ENCODE assay signal across 19 cellular contexts in genomic region chr3:82736696-82737277, GRCh38.
DNase-seq lines count a peak whose midpoint lies in the region; ATAC-seq and TF ChIP-seq lines count a peak whose summit lies in the region.
"Had no signal": no experiment of that assay in that cellular context is flagged by ENCODE, and none has a peak within 500 bp of the region (broad histone marks: within the 10 kb centered on the region; RNA-seq: fewer than 3 reads in every experiment).

No MANE protein-coding gene starts in this region.

- CTCF ChIA-PET in Calu3 (lab: Charles Lee) = no interaction called here

- H3K27me3 ChIP-seq in endodermal cell (ENCODE audit: control insufficient read depth, insufficient read depth, low read length, poor library complexity, severe bottlenecking) = no peaks in the 10 kb centered on the region
- H3K27me3 ChIP-seq: heart left ventricle, tibial nerve had no signal

- H3K9me3 Mint-ChIP-seq in Calu3 (ENCODE audit: low read depth, unreplicated experiment) (no peaks in the 10 kb centered on the region), endodermal cell (no peaks in the 10 kb centered on the region)
- H3K9me3 Mint-ChIP-seq: activated CD4-positive, alpha-beta memory T cell treated with anti-CD3 and anti-CD28 coated beads for 36 hours; neural crest cell had no signal

- in situ Hi-C loops in KBM-7 (cut with MboI; ENCODE audit: low pct_unique_long_range_greater_than_20kb, low sequenced_read_pairs) = no loop called here

- peak; percentile 3 for DNase-seq in Calu3
- peak; percentile 31 for DNase-seq in KBM-7
- DNase-seq in OCI-M2 (lab: John Stamatoyannopoulos, UW; ENCODE audit: unreplicated experiment) = peak; percentile 61
- peak; percentile 51 for DNase-seq in endodermal cell
- DNase-seq in inferior parietal cortex (ENCODE audit: extremely low spot score) = no peak
- no peak for DNase-seq in GM10266 (ENCODE audit: extremely low spot score)
- DNase-seq: activated CD4-positive, alpha-beta memory T cell treated with anti-CD3 and anti-CD28 coated beads for 36 hours; activated effector memory CD4-positive, alpha-beta T cell treated with anti-CD3 and anti-CD28 coated beads, Interleukin-2, amount 50 U/mL, for 16 hours; CD4-positive, alpha-beta memory T cell; heart left ventricle; NCI-H146; NCI-H2171 treated with DMSO at 0.1 percent for 48 hours; stimulated activated naive CD8-positive, alpha-beta T cell treated with anti-CD3 and anti-CD28 coated beads, Interleukin-15, Interleukin-2, amounts not matched to agents 100 U/mL and 50 U/mL, for 24 hours; T-cell had no signal

- H3K27me3 Mint-ChIP-seq in Calu3 (ENCODE audit: unreplicated experiment) (no peaks in the 10 kb centered on the region), endodermal cell (ENCODE audit: insufficient read depth) (no peaks in the 10 kb centered on the region)
- H3K27me3 Mint-ChIP-seq: activated CD4-positive, alpha-beta memory T cell treated with anti-CD3 and anti-CD28 coated beads for 36 hours; CD4-positive, alpha-beta memory T cell; T-cell had no signal

- intact Hi-C loops in Calu3 (cut with micrococcal nuclease; ENCODE audit: unreplicated experiment) = no loop called here

- H3K4me1 Mint-ChIP-seq in Calu3 (ENCODE audit: low read depth, unreplicated experiment) (no peaks in the 10 kb centered on the region), endodermal cell (peaks cover 16% of the 10 kb centered on the region)
- H3K4me1 Mint-ChIP-seq: CD4-positive, alpha-beta memory T cell; T-cell had no signal

- BruUV-seq in Calu3 (replicated peaks; lab: Mats Ljungman, UMichigan) = no TSS peak

- peaks cover 7% of the 10 kb centered on the region for H3K4me1 ChIP-seq in endodermal cell (ENCODE audit: control insufficient read depth, insufficient read depth, low read length)
- H3K4me1 ChIP-seq: heart left ventricle, tibial nerve had no signal

- no peak overlapping the region for H3K27ac ChIP-seq in endodermal cell (ENCODE audit: low read depth, low read length)
- H3K27ac ChIP-seq: heart left ventricle, skin epidermis, tibial nerve had no signal

- WGBS in endodermal cell (ENCODE audit: insufficient coverage in 1 of 2, insufficient read length in 1 of 2), 2 experiments = 87% methylated on average over 5 of the region's 5 CpGs; no CpG with 5 or more reads in 1 of the 2 experiments

- no peaks in the 10 kb centered on the region for H3K9me3 ChIP-seq in endodermal cell (ENCODE audit: control insufficient read depth, low read length)
- H3K9me3 ChIP-seq: heart left ventricle, tibial nerve had no signal

- H3K4me3 Mint-ChIP-seq in Calu3 (ENCODE audit: low read depth, unreplicated experiment) (peak overlapping the region; percentile 6), endodermal cell (no peak overlapping the region)
- H3K4me3 Mint-ChIP-seq: activated CD4-positive, alpha-beta memory T cell treated with anti-CD3 and anti-CD28 coated beads for 36 hours; CD4-positive, alpha-beta memory T cell; neural crest cell; T-cell had no signal

- ATAC-seq in GM21528 (IDR thresholded peaks at IDR 0.05; ENCODE audit: low FRiP score, unreplicated experiment) (no peak), GM18519 (IDR thresholded peaks at IDR 0.05; ENCODE audit: low FRiP score, unreplicated experiment) (no peak)
- ATAC-seq: heart left ventricle; stimulated activated naive CD8-positive, alpha-beta T cell treated with anti-CD3 and anti-CD28 coated beads, Interleukin-15, Interleukin-2, amounts not matched to agents 100 U/mL and 50 U/mL, for 24 hours; T-cell had no signal

- H3K27ac Mint-ChIP-seq in Calu3 (ENCODE audit: unreplicated experiment) = no peak overlapping the region
- H3K27ac Mint-ChIP-seq in endodermal cell = no peak overlapping the region
- H3K27ac Mint-ChIP-seq: activated CD4-positive, alpha-beta memory T cell treated with anti-CD3 and anti-CD28 coated beads for 36 hours; CD4-positive, alpha-beta memory T cell; T-cell had no signal

- no peak overlapping the region for H3K4me3 ChIP-seq in endodermal cell (ENCODE audit: low read length)
- H3K4me3 ChIP-seq: heart left ventricle, skin epidermis, tibial nerve had no signal

- TF ChIP-seq CTCF in Calu3 (IDR thresholded peaks at IDR 0.05; ENCODE audit: unreplicated experiment) = no peak
- no peak for TF ChIP-seq CTCF in endodermal cell (conservative IDR thresholded peaks at IDR 0.05)
- TF ChIP-seq CTCF in GM10266 (IDR thresholded peaks at IDR 0.05; ENCODE audit: control insufficient read depth, insufficient read depth, low read depth, missing control alignments) = no peak

- no peaks in the 10 kb centered on the region for H3K36me3 ChIP-seq in endodermal cell (ENCODE audit: control insufficient read depth, insufficient read depth, low read length)
- H3K36me3 ChIP-seq: heart left ventricle, tibial nerve had no signal

- H3K36me3 Mint-ChIP-seq in Calu3 (ENCODE audit: insufficient read depth, unreplicated experiment) = no peaks in the 10 kb centered on the region
- H3K36me3 Mint-ChIP-seq in endodermal cell (ENCODE audit: low read depth) = no peaks in the 10 kb centered on the region
- H3K36me3 Mint-ChIP-seq: activated CD4-positive, alpha-beta memory T cell treated with anti-CD3 and anti-CD28 coated beads for 36 hours; CD4-positive, alpha-beta memory T cell; T-cell had no signal

- H3K9ac ChIP-seq in endodermal cell (ENCODE audit: extremely low read depth, low read length, poor library complexity, severe bottlenecking) = no peak overlapping the region

Comparison
In these comparisons a context has a peak if more than half of its experiments do, and no peak if none do; other contexts are left out.
1. DNase-seq: peak in Calu3 (single experiment), KBM-7 (single experiment), OCI-M2 (single experiment) and endodermal cell (single experiment); none in inferior parietal cortex (single experiment) and GM10266 (single experiment).